ENCODE assay signal across 21 cellular contexts in genomic region chr11:1146311-1146864, GRCh38. TPM values are rescaled to one million over a fixed set of nuclear protein-coding genes. Genes with fewer than 3 reads are reported as not detected.
"Had no signal": no experiment of that assay in that cellular context is flagged by ENCODE, and none has a peak within 500 bp of the region (broad histone marks: within the 10 kb centered on the region; RNA-seq: fewer than 3 reads in every experiment).

No MANE protein-coding gene starts in this region.

- DNase-seq: activated CD8-positive, alpha-beta T cell treated with anti-CD3 and anti-CD28 coated beads for 36 hours; activated naive CD4-positive, alpha-beta T cell treated with anti-CD3 and anti-CD28 coated beads for 36 hours; brain microvascular endothelial cell; central memory CD4-positive, alpha-beta T cell; colonic mucosa; foreskin keratinocyte; left cardiac atrium; lower lobe of right lung; naive thymus-derived CD8-positive, alpha-beta T cell; stimulated activated naive CD4-positive, alpha-beta T cell treated with Interleukin-2 at 50 U/mL for 16 hours; T-cell; thyroid gland had no signal

- H3K36me3 Mint-ChIP-seq: T-cell had no signal

- H3K27ac Mint-ChIP-seq: activated CD8-positive, alpha-beta T cell treated with anti-CD3 and anti-CD28 coated beads for 36 hours; activated naive CD4-positive, alpha-beta T cell treated with anti-CD3 and anti-CD28 coated beads for 36 hours; T-cell had no signal

- H3K4me3 ChIP-seq: colonic mucosa, hepatocyte, lower lobe of right lung, thyroid gland had no signal

- H3K4me3 Mint-ChIP-seq: activated CD8-positive, alpha-beta T cell treated with anti-CD3 and anti-CD28 coated beads for 36 hours; activated naive CD4-positive, alpha-beta T cell treated with anti-CD3 and anti-CD28 coated beads for 36 hours; naive thymus-derived CD8-positive, alpha-beta T cell; T-cell had no signal

- H3K27ac ChIP-seq: brain microvascular endothelial cell, colonic mucosa, foreskin keratinocyte, hepatocyte, lower lobe of right lung, parathyroid adenoma, thyroid gland had no signal

- H3K9me3 ChIP-seq: colonic mucosa, thyroid gland had no signal

- H3K79me2 ChIP-seq: hepatocyte, parathyroid adenoma had no signal

- H3K36me3 ChIP-seq: brain microvascular endothelial cell, colonic mucosa, lower lobe of right lung, thyroid gland had no signal

- H3K27me3 ChIP-seq: brain microvascular endothelial cell, colonic mucosa, foreskin keratinocyte, hepatocyte, thyroid gland had no signal

- H3K4me1 ChIP-seq: colonic mucosa, foreskin keratinocyte, lower lobe of right lung, parathyroid adenoma, thyroid gland had no signal

- H3K9ac ChIP-seq: parathyroid adenoma had no signal

- H3K4me2 ChIP-seq: hepatocyte had no signal

- H2AFZ ChIP-seq: hepatocyte, parathyroid adenoma had no signal

- H3K4me1 Mint-ChIP-seq: T-cell had no signal

- ATAC-seq: activated CD4-positive, CD25-positive, alpha-beta regulatory T cell treated with anti-CD3 and anti-CD28 coated beads, Interleukin-2, amount 50 U/mL, for 24 hours; activated CD8-positive, alpha-beta T cell treated with anti-CD3 and anti-CD28 coated beads for 36 hours; foreskin keratinocyte; left cardiac atrium; naive thymus-derived CD8-positive, alpha-beta T cell; sciatic nerve; T-cell had no signal

RNA-seq across cellular contexts. Expression of gene MUC5AC, which starts 11.4 kb away (rescaled TPM):
- total RNA-seq: activated CD8-positive, alpha-beta T cell treated with anti-CD3 and anti-CD28 coated beads for 36 hours; activated naive CD4-positive, alpha-beta T cell treated with anti-CD3 and anti-CD28 coated beads for 36 hours; aorta; epithelial cell of proximal tubule; fibroblast of lung; foreskin keratinocyte; left cardiac atrium; mesenteric fat pad; naive thymus-derived CD8-positive, alpha-beta T cell; subcutaneous adipose tissue; thyroid gland had no signal
- polyA plus RNA-seq: fibroblast of lung; foreskin keratinocyte; naive thymus-derived CD8-positive, alpha-beta T cell had no signal
